In the genomic region with DNA sequence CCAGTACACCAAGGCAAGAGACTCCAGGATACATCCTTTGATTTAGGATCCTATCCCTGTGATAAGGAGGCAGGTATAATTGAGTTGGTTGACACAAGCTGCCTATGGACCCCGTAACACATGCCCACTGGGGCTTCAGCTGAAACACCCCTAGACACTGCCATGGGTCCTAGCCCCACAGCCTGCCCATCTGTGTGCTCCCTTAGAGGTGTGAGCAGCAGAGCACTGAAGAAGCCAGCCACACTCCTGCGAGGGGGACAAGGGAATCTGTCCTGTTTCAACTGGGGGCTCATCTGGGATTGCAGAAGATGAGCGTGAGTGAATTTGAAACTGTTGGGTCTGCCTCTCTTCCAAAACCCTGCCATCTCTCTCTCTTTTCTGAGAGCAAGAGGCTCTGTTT, we compare ENCODE assay signal across 35 cellular contexts.
"Had no signal": no experiment of that assay in that cellular context is flagged by ENCODE, and none has a peak within 500 bp of the region (broad histone marks: within the 10 kb centered on the region; RNA-seq: fewer than 3 reads in every experiment).

No MANE protein-coding gene starts in this region.

- H3K27ac ChIP-seq: KMS-11 had no signal

- DNase-seq: Kasumi-1, MG63, MM.1S, MV-4-11, NCI-H1048, NCI-H1092, NCI-H1092 treated with DMSO at 0.1 percent for 48 hours, NCI-H1105, NCI-H1105 treated with DMSO at 0.1 percent for 48 hours, NCI-H1417, NCI-H1417 treated with DMSO at 0.1 percent for 48 hours, NCI-H1436, NCI-H1436 treated with DMSO at 0.1 percent for 48 hours, NCI-H146, NCI-H1694, NCI-H1694 treated with DMSO at 0.1 percent for 48 hours, NCI-H187, NCI-H187 treated with DMSO at 0.1 percent for 48 hours, NCI-H1930, NCI-H2029, NCI-H2029 treated with DMSO at 0.1 percent for 48 hours, NCI-H2081, NCI-H2081 treated with DMSO at 0.1 percent for 48 hours, NCI-H2107, NCI-H2171, NCI-H2171 treated with DMSO at 0.1 percent for 48 hours, NCI-H2227 treated with DMSO at 0.1 percent for 48 hours, NCI-H226, NCI-H345, NCI-H446, NCI-H446 treated with DMSO at 0.1 percent for 48 hours, NCI-H510A, NCI-H510A treated with DMSO at 0.1 percent for 48 hours, NCI-H524 had no signal

- H3K9me3 ChIP-seq: MG63 had no signal

- H3K4me3 ChIP-seq: MG63 had no signal

- H3K27me3 ChIP-seq: MG63 had no signal

- H3K9ac ChIP-seq: KMS-11 had no signal

- H3K4me2 ChIP-seq: KMS-11 had no signal

- H3K36me3 ChIP-seq: MG63 had no signal
